23 cellular contexts compared by ENCODE assay signal in the genomic region with DNA sequence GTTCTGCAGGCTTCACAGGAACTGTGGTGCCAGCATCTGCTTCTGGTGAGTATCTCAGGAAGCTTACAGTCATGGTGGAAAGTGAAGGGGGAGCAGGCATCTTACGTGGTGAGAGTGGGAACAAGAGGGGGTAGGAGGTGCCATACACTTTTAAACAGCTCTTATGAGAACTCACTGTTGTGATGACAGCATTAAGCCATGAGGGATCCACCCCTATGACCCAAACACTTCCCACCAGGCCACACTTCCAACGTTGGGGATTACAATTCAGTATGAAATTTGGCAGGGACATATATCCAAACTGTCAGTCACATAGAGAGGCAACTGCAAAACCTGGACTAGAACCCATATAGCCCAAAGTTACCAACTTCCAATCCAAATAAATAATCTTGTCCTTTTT. TPM values are rescaled to one million over a fixed set of nuclear protein-coding genes. Genes with fewer than 3 reads are reported as not detected.
"Had no signal": no experiment of that assay in that cellular context is flagged by ENCODE, and none has a peak within 500 bp of the region (broad histone marks: within the 10 kb centered on the region; RNA-seq: fewer than 3 reads in every experiment).

No MANE protein-coding gene starts in this region.

- H3K4me1 ChIP-seq: body of pancreas, prostate gland, thyroid gland had no signal

- ATAC-seq: activated CD8-positive, alpha-beta T cell treated with anti-CD3 and anti-CD28 coated beads, Interleukin-2, amount 10 ng/mL, durations not matched to agents 7 days and 5 days; body of pancreas; effector memory CD8-positive, alpha-beta T cell had no signal

- H3K27ac ChIP-seq: body of pancreas, prostate gland, thyroid gland had no signal

- H3K36me3 ChIP-seq: prostate gland, thyroid gland had no signal

- H3K4me3 ChIP-seq: body of pancreas, prostate gland, sigmoid colon, thyroid gland had no signal

- H3K9me3 ChIP-seq: body of pancreas, prostate gland, sigmoid colon, thyroid gland had no signal

- H3K27me3 ChIP-seq: body of pancreas, sigmoid colon, thyroid gland had no signal

- DNase-seq: activated CD4-positive, alpha-beta T cell treated with anti-CD3 and anti-CD28 coated beads, Interleukin-2, amount 10 ng/mL, durations not matched to agents 24 days and 14 days; activated CD4-positive, CD25-positive, alpha-beta regulatory T cell; activated CD8-positive, alpha-beta memory T cell treated with anti-CD3 and anti-CD28 coated beads, Interleukin-2, amount 50 U/mL, for 4 hours; activated CD8-positive, alpha-beta T cell treated with anti-CD3 and anti-CD28 coated beads, Interleukin-2, amount 10 ng/mL, durations not matched to agents 7 days and 5 days; activated gamma-delta T cell; activated T-cell treated with anti-CD3 and anti-CD28 coated beads, Interleukin-2, amount 50 U/mL, for 48 hours; amygdala; body of pancreas; central memory CD4-positive, alpha-beta T cell; effector memory CD8-positive, alpha-beta T cell; hypothalamus; kidney; nephron progenitor cell; occipital lobe; sigmoid colon; stimulated activated CD4-positive, alpha-beta T cell treated with anti-CD3 and anti-CD28 coated beads, Interleukin-12 subunit alpha, Interleukin-12 subunit beta, amount 100 ng/mL, for 4 hours; stimulated activated CD4-positive, alpha-beta T cell treated with anti-CD3 and anti-CD28 coated beads, Interleukin-2, amount 100 ng/mL, for 24 hours; SW 1271; thyroid gland had no signal

RNA-seq across cellular contexts. Expression of a gene that starts 43.1 kb away (rescaled TPM):
- total RNA-seq: activated CD4-positive, alpha-beta T cell treated with anti-CD3 and anti-CD28 coated beads, Interleukin-2, amount 10 ng/mL, durations not matched to agents 24 days and 14 days; activated CD8-positive, alpha-beta T cell treated with anti-CD3 and anti-CD28 coated beads, Interleukin-2, amount 10 ng/mL, durations not matched to agents 7 days and 5 days; kidney; mesenteric fat pad; SK-MEL-5; T-helper 2 cell treated with Interferon-gamma antibody and Interleukin-4, amounts not matched to agents 100 ng/mL and 5 ng/mL, for 36 hours had no signal

RNA-seq across cellular contexts. Expression of a gene that starts 53.1 kb away (rescaled TPM):
- total RNA-seq: T-helper 2 cell treated with Interferon-gamma antibody and Interleukin-4, amounts not matched to agents 100 ng/mL and 5 ng/mL, for 36 hours had no signal
